26 cellular contexts compared by ENCODE assay signal in genomic region chr12:6133642-6134041, GRCh38.
"Had no signal": no experiment of that assay in that cellular context is flagged by ENCODE, and none has a peak within 500 bp of the region (broad histone marks: within the 10 kb centered on the region; RNA-seq: fewer than 3 reads in every experiment).

No MANE protein-coding gene starts in this region.

- H3K4me1 Mint-ChIP-seq: memory B cell; mesothelial cell of epicardium; nephron; stimulated activated memory B cell treated with anti-CD40 and anti-IgM and Interleukin-4, amounts not matched to agents 10 μg/mL and 1 μg/mL and 100 μg/mL, for 72 hours had no signal

- DNase-seq: cortex of kidney; effector memory CD8-positive, alpha-beta T cell; foreskin fibroblast; gastrocnemius medialis; kidney; mucosa of descending colon; naive B cell; nucleus accumbens; psoas muscle; spleen; stimulated activated CD4-positive, alpha-beta T cell treated with anti-CD3 and anti-CD28 coated beads, Interleukin-4, amount 100 ng/mL, for 4 hours; stimulated activated naive CD8-positive, alpha-beta T cell treated with anti-CD3 and anti-CD28 coated beads, Interleukin-15, Interleukin-2, amounts not matched to agents 100 U/mL and 50 U/mL, for 24 hours; upper lobe of left lung had no signal

- H3K36me3 Mint-ChIP-seq: memory B cell, mesothelial cell of epicardium, naive B cell had no signal

- ATAC-seq: effector memory CD8-positive, alpha-beta T cell; esophagus mucosa; gastrocnemius medialis; left lobe of liver; mucosa of descending colon; psoas muscle; right cardiac atrium; stimulated activated memory B cell treated with anti-CD40 and anti-IgM and Interleukin-4, amounts not matched to agents 10 μg/mL and 1 μg/mL and 100 μg/mL, for 72 hours; stimulated activated naive CD8-positive, alpha-beta T cell treated with anti-CD3 and anti-CD28 coated beads, Interleukin-15, Interleukin-2, amounts not matched to agents 100 U/mL and 50 U/mL, for 24 hours had no signal

- H3K9me3 ChIP-seq: gastrocnemius medialis, mucosa of descending colon, psoas muscle, thoracic aorta, upper lobe of left lung had no signal

- H3K27me3 ChIP-seq: gastrocnemius medialis, spleen, tibial nerve, upper lobe of left lung had no signal

- H3K4me1 ChIP-seq: gastrocnemius medialis, psoas muscle, tibial nerve had no signal

- H3K36me3 ChIP-seq: gastrocnemius medialis, spleen, thoracic aorta, tibial nerve, upper lobe of left lung had no signal

- H3K4me3 Mint-ChIP-seq: effector memory CD8-positive, alpha-beta T cell; memory B cell; mesothelial cell of epicardium; naive B cell; nephron; stimulated activated memory B cell treated with anti-CD40 and anti-IgM and Interleukin-4, amounts not matched to agents 10 μg/mL and 1 μg/mL and 100 μg/mL, for 72 hours had no signal

- H3K4me3 ChIP-seq: gastrocnemius medialis, lung, mucosa of descending colon, psoas muscle, skin epidermis, spleen, thoracic aorta, tibial nerve, upper lobe of left lung had no signal

- H3K9me3 Mint-ChIP-seq: effector memory CD8-positive, alpha-beta T cell had no signal

- H3K27ac Mint-ChIP-seq: effector memory CD8-positive, alpha-beta T cell; memory B cell; mesothelial cell of epicardium; nephron; stimulated activated memory B cell treated with anti-CD40 and anti-IgM and Interleukin-4, amounts not matched to agents 10 μg/mL and 1 μg/mL and 100 μg/mL, for 72 hours had no signal

- H3K27ac ChIP-seq: epithelial cell of prostate, gastrocnemius medialis, psoas muscle, skin epidermis, spleen, thoracic aorta, tibial nerve, upper lobe of left lung had no signal

- H3K27me3 Mint-ChIP-seq: naive B cell; stimulated activated memory B cell treated with anti-CD40 and anti-IgM and Interleukin-4, amounts not matched to agents 10 μg/mL and 1 μg/mL and 100 μg/mL, for 72 hours had no signal

- FAIRE-seq: kidney, urothelium cell line had no signal
